In genomic region chr6:19921821-19922220, GRCh38 we compare ENCODE assay signal across 20 cellular contexts.
A peak's percentile ranks its signal among the peaks of the same experiment; 100 is the strongest.
DNase-seq lines count a peak whose midpoint lies in the region; ATAC-seq and TF ChIP-seq lines count a peak whose summit lies in the region.
"Had no signal": no experiment of that assay in that cellular context is flagged by ENCODE, and none has a peak within 500 bp of the region (broad histone marks: within the 10 kb centered on the region; RNA-seq: fewer than 3 reads in every experiment).

No MANE protein-coding gene starts in this region.

- no peak overlapping the region for H3K56ac ChIP-seq in mesendoderm (ENCODE audit: low read length)

- no peak overlapping the region for H3K9ac ChIP-seq in mesendoderm (ENCODE audit: low read length)
- no peak overlapping the region for H3K9ac ChIP-seq in GM23248

- no peak overlapping the region for H4K5ac ChIP-seq in mesendoderm (ENCODE audit: low read length)

- H3K36me3 ChIP-seq in GM23338 (ENCODE audit: insufficient read depth) (no peaks in the 10 kb centered on the region), mesendoderm (ENCODE audit: control insufficient read depth, insufficient read depth, low read length) (no peaks in the 10 kb centered on the region), OCI-LY7 (ENCODE audit: insufficient read depth, low read length) (no peaks in the 10 kb centered on the region), GM23248 (ENCODE audit: low read depth) (no peaks in the 10 kb centered on the region)
- H3K36me3 ChIP-seq: BE2C, Peyer's patch, SJCRH30 had no signal

- TF ChIP-seq CTCF in GM23338 (conservative IDR thresholded peaks at IDR 0.05; ENCODE audit: low read depth in 2 of 2) (no peak), OCI-LY7 (conservative IDR thresholded peaks at IDR 0.05; ENCODE audit: low read length) (no peak)

- no peaks in the 10 kb centered on the region for H4K20me1 ChIP-seq in GM23338 (replicated peaks; ENCODE audit: insufficient read depth)
- H4K20me1 ChIP-seq in OCI-LY7 (ENCODE audit: insufficient read depth, low read length) = no peaks in the 10 kb centered on the region
- H4K20me1 ChIP-seq in GM23248 (ENCODE audit: insufficient read depth) = no peaks in the 10 kb centered on the region

- H2BK5ac ChIP-seq in mesendoderm (ENCODE audit: low read length) = no peak overlapping the region

- H3K79me2 ChIP-seq in GM23338 (replicated peaks; ENCODE audit: insufficient read depth) (no peaks in the 10 kb centered on the region), mesendoderm (ENCODE audit: control insufficient read depth, insufficient read depth, low read length) (no peaks in the 10 kb centered on the region), OCI-LY7 (ENCODE audit: insufficient read depth, low read depth, low read length) (no peaks in the 10 kb centered on the region), GM23248 (ENCODE audit: insufficient read depth) (no peaks in the 10 kb centered on the region)

- no peaks in the 10 kb centered on the region for H3K27me3 ChIP-seq in GM23338 (ENCODE audit: insufficient read depth)
- no peaks in the 10 kb centered on the region for H3K27me3 ChIP-seq in mesendoderm (ENCODE audit: insufficient read depth, low read length, poor library complexity)
- H3K27me3 ChIP-seq in GM23248 (replicated peaks; ENCODE audit: insufficient read depth) = no peaks in the 10 kb centered on the region
- H3K27me3 ChIP-seq: BE2C, Peyer's patch, SJCRH30 had no signal

- H2BK15ac ChIP-seq in mesendoderm (replicated peaks; ENCODE audit: low read depth) = no peak overlapping the region

- intact Hi-C loops in OCI-LY7 (cut with micrococcal nuclease; ENCODE audit: unreplicated experiment) = no loop called here

- no peak overlapping the region for H2AK5ac ChIP-seq in mesendoderm (ENCODE audit: low read length)

- H3K4me3 Mint-ChIP-seq in GM23338 = no peak overlapping the region

- H3K9me3 ChIP-seq in OCI-LY7 (ENCODE audit: low read length) (no peaks in the 10 kb centered on the region; the same call in 1 of the 2 replicates), GM23248 (ENCODE audit: low read depth) (no peaks in the 10 kb centered on the region)
- H3K9me3 ChIP-seq: A549, BE2C, SJCRH30 had no signal

- H3F3A ChIP-seq in GM23338 (replicated peaks; ENCODE audit: low read depth) = no peaks in the 10 kb centered on the region
- H3F3A ChIP-seq in GM23248 (ENCODE audit: insufficient read depth) = no peaks in the 10 kb centered on the region

- H3K27ac Mint-ChIP-seq in GM23338 = no peak overlapping the region

- no TSS peak for BruUV-seq in OCI-LY7 (replicated peaks; lab: Mats Ljungman, UMichigan)

- H2BK120ac ChIP-seq in mesendoderm (ENCODE audit: low read depth, low read length) = no peak overlapping the region

- H2AFZ ChIP-seq in GM23338 (peak overlapping the region; percentile 92), OCI-LY7 (ENCODE audit: low read length) (no peak overlapping the region), GM23248 (no peak overlapping the region)

- H3K27me3 Mint-ChIP-seq in GM23338 (ENCODE audit: insufficient read depth, low read depth, poor library complexity) = peaks cover 2% of the 10 kb centered on the region

- H3K9me2 ChIP-seq in GM23338 (ENCODE audit: insufficient read depth) (peaks cover 3% of the 10 kb centered on the region; the same call in 1 of the 2 replicates), OCI-LY7 (ENCODE audit: insufficient read depth, low read length) (no peaks in the 10 kb centered on the region), GM23248 (ENCODE audit: insufficient read depth) (no peaks in the 10 kb centered on the region)

- no peaks in the 10 kb centered on the region for H3K79me1 ChIP-seq in mesendoderm (ENCODE audit: low read length)

- CTCF ChIA-PET in OCI-LY7 (lab: Charles Lee; ENCODE audit: unreplicated experiment) = no interaction called here

- 0 out of 3 replicates have a peak, but pooled peaks cover 2% of the 10 kb centered on the region for H3K4me1 Mint-ChIP-seq in GM23338

- WGBS in mesendoderm (ENCODE audit: extremely low coverage, insufficient coverage, low lambda C conversion rate) = no CpG with 5 or more reads among the region's 9 CpGs
- WGBS in GM23248 (ENCODE audit: low coverage in 1 of 2, low lambda C conversion rate in 2 of 2, missing lambda C conversion rate in 2 of 2), 2 experiments = 22 to 26% methylated on average over 9 of the region's 9 CpGs

- DNase-seq in A172 (ENCODE audit: low spot score) (peak; percentile 2), GM23338 (ENCODE audit: low spot score) (no peak), NCI-H82 treated with DMSO at 0.1 percent for 48 hours (lab: John Stamatoyannopoulos, UW; ENCODE audit: unreplicated experiment) (peak; percentile 76), mesendoderm (peak; percentile 11), OCI-LY7 (ENCODE audit: low spot score) (no peak), GM23248 (no peak)
- DNase-seq: BE2C, DMS 273 treated with DMSO at 0.1 percent for 48 hours, DMS79 treated with DMSO at 0.1 percent for 48 hours, IMR-90, MV-4-11, NCI-H1105 treated with DMSO at 0.1 percent for 48 hours, NCI-H2081, NCI-H2171 treated with DMSO at 0.1 percent for 48 hours, NCI-H526, Peyer's patch, SJCRH30 had no signal

- H3K9me3 Mint-ChIP-seq in GM23338 = peaks cover 9% of the 10 kb centered on the region; the same call in 1 of the 3 replicates

- H3K27ac ChIP-seq in GM23338 (ENCODE audit: low read depth) = no peak overlapping the region
- H3K27ac ChIP-seq in mesendoderm (ENCODE audit: low read depth, low read length) = no peak overlapping the region
- no peak overlapping the region for H3K27ac ChIP-seq in OCI-LY7 (ENCODE audit: low read depth, low read length, poor library complexity, severe bottlenecking)
- H3K27ac ChIP-seq in GM23248 = no peak overlapping the region
- H3K27ac ChIP-seq: A549, Peyer's patch, SJCRH30 had no signal

- no peak overlapping the region for H4K8ac ChIP-seq in mesendoderm (ENCODE audit: low read depth, low read length)

- in situ Hi-C loops in GM23248 (cut with MboI) = no loop called here

- no peak overlapping the region for H3K23ac ChIP-seq in mesendoderm (ENCODE audit: low read length)

- H3K4me1 ChIP-seq in GM23338 (ENCODE audit: insufficient read depth) = no peaks in the 10 kb centered on the region
- H3K4me1 ChIP-seq in mesendoderm (ENCODE audit: control insufficient read depth, low read depth, low read length) = no peaks in the 10 kb centered on the region
- no peaks in the 10 kb centered on the region for H3K4me1 ChIP-seq in OCI-LY7 (ENCODE audit: insufficient read depth, low read length, poor library complexity, severe bottlenecking)
- no peaks in the 10 kb centered on the region for H3K4me1 ChIP-seq in GM23248 (ENCODE audit: insufficient read depth)
- H3K4me1 ChIP-seq: A549, BE2C, Peyer's patch, SJCRH30 had no signal

- H3K18ac ChIP-seq in mesendoderm (ENCODE audit: low read length) = no peak overlapping the region

- H3K4ac ChIP-seq in mesendoderm (ENCODE audit: low read depth, low read length) = no peak overlapping the region

- ATAC-seq in GM23338 (no peak), GM19324 (IDR thresholded peaks at IDR 0.05; ENCODE audit: low FRiP score, unreplicated experiment) (no peak)
- ATAC-seq: A549, GM12878 had no signal

- H3K4me2 ChIP-seq in GM23338 = no peak overlapping the region
- H3K4me2 ChIP-seq in mesendoderm (ENCODE audit: low read length) = no peak overlapping the region
- no peak overlapping the region for H3K4me2 ChIP-seq in OCI-LY7 (ENCODE audit: low read length)
- H3K4me2 ChIP-seq in GM23248 (ENCODE audit: unreplicated experiment) = no peak overlapping the region
- H3K4me2 ChIP-seq: A549 had no signal

- POLR2A ChIA-PET in OCI-LY7 (lab: Charles Lee) = interaction anchor here (1.1 kb wide), 1 partner anchor 10 kb away, joined by 3 read pairs; no protein-coding TSS in a partner anchor

- H3K4me3 ChIP-seq in GM23338 (no peak overlapping the region), mesendoderm (ENCODE audit: low read length) (no peak overlapping the region), OCI-LY7 (ENCODE audit: low read depth, low read length, poor library complexity, severe bottlenecking) (no peak overlapping the region), GM23248 (no peak overlapping the region)
- H3K4me3 ChIP-seq: A549, GM12878, Peyer's patch, SJCRH30 had no signal

- H3K36me3 Mint-ChIP-seq in GM23338 (ENCODE audit: low read depth) = peaks cover 5% of the 10 kb centered on the region; the same call in 2 of the 3 replicates

TF ChIP-seq in GM23338, 12 proteins besides CTCF, POLR2A, EP300 and RAD21:
- TF ChIP-seq EZH2phosphoT487 (IDR thresholded peaks at IDR 0.05; ENCODE audit: unreplicated experiment) (no peak), REST (IDR thresholded peaks at IDR 0.05; ENCODE audit: unreplicated experiment) (peak; percentile 53)

Comparison
In these comparisons a context has a peak if more than half of its experiments do, and no peak if none do; other contexts are left out.
1. DNase-seq: peak in A172 (single experiment), NCI-H82 treated with DMSO at 0.1 percent for 48 hours (single experiment) and mesendoderm (single experiment); none in GM23338 (single experiment), OCI-LY7 (single experiment) and GM23248 (single experiment).